1 cellular context compared by ENCODE assay signal in the genomic region with DNA sequence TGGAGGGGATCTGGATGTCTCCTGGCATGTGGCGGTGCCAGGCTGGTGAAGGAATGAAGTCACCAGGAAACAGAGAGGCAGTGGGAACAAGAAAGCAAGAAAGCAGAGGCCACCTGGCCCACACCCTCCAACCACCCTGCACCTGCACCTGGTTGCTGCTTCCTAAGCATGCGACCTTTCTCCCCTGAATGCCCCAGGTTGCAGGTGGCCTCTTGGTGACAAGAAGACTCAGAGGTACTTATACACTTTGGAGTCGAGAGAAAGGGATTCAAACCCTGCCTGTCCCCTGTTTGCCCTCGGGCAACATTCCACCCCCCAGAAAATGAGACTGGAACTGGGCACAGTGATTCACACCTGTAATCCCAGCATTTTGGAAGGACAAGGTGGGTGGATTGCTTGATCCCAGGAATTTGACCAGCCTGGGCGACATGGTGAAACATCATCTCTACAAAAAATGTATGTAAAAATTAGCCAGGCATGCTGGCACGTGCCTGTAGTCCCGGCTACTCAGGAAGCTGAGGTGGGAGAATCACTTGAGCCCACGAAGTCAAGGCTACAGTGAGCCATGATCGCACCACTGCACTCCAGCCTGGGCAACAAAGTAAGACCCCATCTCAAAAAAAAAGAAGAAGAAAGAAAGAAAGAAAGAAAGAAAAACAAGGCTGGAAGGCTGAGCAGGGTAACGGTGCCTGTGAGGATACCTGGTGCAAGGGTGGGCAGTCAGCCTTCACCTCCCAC.
A peak's percentile ranks its signal among the peaks of the same experiment; 100 is the strongest.
TF ChIP-seq lines count a peak whose summit lies in the region.

No MANE protein-coding gene starts in this region.

TF ChIP-seq in H1, 55 proteins besides CTCF, POLR2A, EP300 and RAD21:
- TF ChIP-seq SRF (IDR thresholded peaks at IDR 0.05; ENCODE audit: low read depth, low read length) (no peak), RBBP5 (IDR thresholded peaks at IDR 0.05; ENCODE audit: borderline replicate concordance, low read depth, low read length) (no peak), TAF1 (IDR thresholded peaks at IDR 0.05; ENCODE audit: low read depth, low read length) (no peak), GTF2F1 (IDR thresholded peaks at IDR 0.05; ENCODE audit: borderline replicate concordance, low read depth, low read length) (no peak), TCF12 (IDR thresholded peaks at IDR 0.05; ENCODE audit: low read depth, low read length) (0 out of 2 replicates have a peak, but pooled peaks have one; percentile 16), HDAC2 (IDR thresholded peaks at IDR 0.05; ENCODE audit: borderline replicate concordance in 1 of 2, low read depth in 2 of 2, low read length in 2 of 2) (no peak), HDAC6 (IDR thresholded peaks at IDR 0.05; ENCODE audit: low read depth, low read length) (no peak)
- TF ChIP-seq, protein P1, sequence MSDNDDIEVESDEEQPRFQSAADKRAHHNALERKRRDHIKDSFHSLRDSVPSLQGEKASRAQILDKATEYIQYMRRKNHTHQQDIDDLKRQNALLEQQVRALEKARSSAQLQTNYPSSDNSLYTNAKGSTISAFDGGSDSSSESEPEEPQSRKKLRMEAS (IDR thresholded peaks at IDR 0.05): peak; percentile 40; the same call in 1 of the 2 replicates
